In the genomic region with DNA sequence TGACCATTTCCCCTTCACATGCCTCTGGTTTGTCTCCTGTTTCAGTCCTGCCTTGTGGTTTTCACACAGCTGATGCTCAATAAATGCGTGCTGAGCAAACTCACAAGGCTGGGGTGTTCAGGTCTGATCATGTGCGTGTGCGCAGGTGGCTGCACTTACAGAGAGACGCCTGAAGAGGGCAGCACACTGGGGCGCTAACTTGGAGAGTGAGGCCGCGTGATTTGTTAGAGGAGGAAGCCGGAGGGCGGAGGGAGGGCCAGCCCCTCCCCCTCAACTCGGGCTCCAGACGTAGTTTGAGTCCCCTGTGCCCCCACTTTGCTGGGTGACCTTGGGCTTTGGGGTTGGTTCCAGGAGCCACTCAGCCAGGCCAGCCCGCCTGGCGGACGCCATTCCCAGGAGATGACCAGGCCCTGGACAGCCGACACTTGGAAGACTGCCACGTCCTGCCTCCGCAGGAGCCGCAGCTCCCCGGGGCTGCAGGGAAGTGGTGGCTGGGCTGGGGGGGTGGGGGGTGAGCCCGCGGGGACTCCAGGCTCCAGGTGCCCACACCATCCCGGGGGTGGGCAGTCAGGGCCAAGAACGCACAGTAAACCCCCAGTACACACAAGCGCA, we compare ENCODE assay signal across 8 cellular contexts. TPM values are rescaled to one million over a fixed set of nuclear protein-coding genes. Genes with fewer than 3 reads are reported as not detected.
A peak's percentile ranks its signal among the peaks of the same experiment; 100 is the strongest.
DNase-seq lines count a peak whose midpoint lies in the region; ATAC-seq, FAIRE-seq and TF ChIP-seq lines count a peak whose summit lies in the region.
"Not testable (repeated sequence)": the region's sequence is repeated elsewhere in the genome, so short reads cannot be mapped to it uniquely, and the experiment has no call there.

No MANE protein-coding gene starts in this region.

- not testable (repeated sequence) for H3K27ac ChIP-seq in foreskin keratinocyte

- H3K4me3 ChIP-seq in mucosa of descending colon = not testable (repeated sequence)

- intact Hi-C loops in mucosa of descending colon (cut with DNase I, micrococcal nuclease) = not testable (repeated sequence)

- DNase-seq in foreskin keratinocyte; mucosa of descending colon; urothelium cell line (ENCODE audit: low spot score): not testable (repeated sequence)

- ATAC-seq in GM18861 (IDR thresholded peaks at IDR 0.05; ENCODE audit: unreplicated experiment) (peak; percentile 47), GM21423 (IDR thresholded peaks at IDR 0.05; ENCODE audit: unreplicated experiment) (peak; percentile 41), HG02759 (IDR thresholded peaks at IDR 0.05; ENCODE audit: unreplicated experiment) (peak; percentile 46), HG03378 (IDR thresholded peaks at IDR 0.05; ENCODE audit: unreplicated experiment) (peak; percentile 38), foreskin keratinocyte (peak; percentile 82), mucosa of descending colon (peak; percentile 91)
- ATAC-seq in activated CD4-positive, CD25-positive, alpha-beta regulatory T cell treated with anti-CD3 and anti-CD28 coated beads, Interleukin-2, amount 50 U/mL, for 24 hours = peak; percentile 88 to 90

- not testable (repeated sequence) for H3K9me3 ChIP-seq in mucosa of descending colon

- H3K27me3 ChIP-seq in foreskin keratinocyte = not testable (repeated sequence)

- peak; percentile 55 for FAIRE-seq in urothelium cell line (lab: Jason Lieb, UNC)

- H3K4me1 ChIP-seq in foreskin keratinocyte; mucosa of descending colon (ENCODE audit: low read depth): not testable (repeated sequence)

- H3K36me3 ChIP-seq in mucosa of descending colon (ENCODE audit: low read depth) = not testable (repeated sequence)

- not testable (repeated sequence) for TF ChIP-seq CTCF in foreskin keratinocyte (conservative IDR thresholded peaks at IDR 0.05); mucosa of descending colon (IDR thresholded peaks at IDR 0.05)

RNA-seq across cellular contexts. Expression of a gene that starts 14.3 kb away (rescaled TPM):
- 0.14 TPM in 2 replicates for total RNA-seq in foreskin keratinocyte
- 0.17 and 0.19 TPM in 2 replicates for polyA plus RNA-seq in foreskin keratinocyte
- 1 to 10 TPM; 1.2 to 2.5 (median 1.8) TPM for total RNA-seq in mucosa of descending colon

RNA-seq across cellular contexts. Expression of a gene that starts 27.9 kb away (rescaled TPM):
- total RNA-seq in foreskin keratinocyte (49.6 and 50.4 TPM in 2 replicates), mucosa of descending colon (10 to 100 TPM; 18.9 to 40.4 (median 29.1) TPM)
- 25.0 and 26.2 TPM in 2 replicates for polyA plus RNA-seq in foreskin keratinocyte

Comparison
In these comparisons a context has a peak if more than half of its experiments do, and no peak if none do; other contexts are left out.
1. ATAC-seq: peak in every context shown above with its lines; median percentile 91 in mucosa of descending colon; 89 in activated CD4-positive, CD25-positive, alpha-beta regulatory T cell treated with anti-CD3 and anti-CD28 coated beads, Interleukin-2, amount 50 U/mL, for 24 hours; 82 in foreskin keratinocyte; 47 in GM18861; 46 in HG02759; 41 in GM21423; 38 in HG03378.